17 cellular contexts compared by ENCODE assay signal in genomic region chr12:59689776-59690175, GRCh38.
DNase-seq lines count a peak whose midpoint lies in the region; ATAC-seq and TF ChIP-seq lines count a peak whose summit lies in the region.
"Had no signal": no experiment of that assay in that cellular context is flagged by ENCODE, and none has a peak within 500 bp of the region (broad histone marks: within the 10 kb centered on the region; RNA-seq: fewer than 3 reads in every experiment).

No MANE protein-coding gene starts in this region.

- H3K9me3 Mint-ChIP-seq in activated T-helper 1 cell treated with anti-CD3 and anti-CD28 coated beads, Interleukin-12 subunit alpha, Interleukin-12 subunit beta, Interleukin-2, Interleukin-4 antibody, amounts not matched to agents 30 ng/mL and 10 ng/mL and 1 ng/mL, durations not matched to agents 14 hours and 24 hours and 36 hours, result peaks cover 8% of the 10 kb centered on the region
- H3K9me3 Mint-ChIP-seq in natural killer cell, result peaks cover 2% of the 10 kb centered on the region in 2 donors

- no peaks in the 10 kb centered on the region for H3K79me2 ChIP-seq in smooth muscle cell (ENCODE audit: low read depth)

- no peak overlapping the region for H3K4me3 Mint-ChIP-seq in activated T-helper 1 cell treated with anti-CD3 and anti-CD28 coated beads, Interleukin-12 subunit alpha, Interleukin-12 subunit beta, Interleukin-2, Interleukin-4 antibody, amounts not matched to agents 30 ng/mL and 10 ng/mL and 1 ng/mL, durations not matched to agents 14 hours and 24 hours and 36 hours
- no peak overlapping the region for H3K4me3 Mint-ChIP-seq in natural killer cell
- H3K4me3 Mint-ChIP-seq: B cell; CD4-positive, CD25-positive, alpha-beta regulatory T cell; H9 had no signal

- peaks cover 4% of the 10 kb centered on the region for H3K36me3 Mint-ChIP-seq in activated T-helper 1 cell treated with anti-CD3 and anti-CD28 coated beads, Interleukin-12 subunit alpha, Interleukin-12 subunit beta, Interleukin-2, Interleukin-4 antibody, amounts not matched to agents 30 ng/mL and 10 ng/mL and 1 ng/mL, durations not matched to agents 14 hours and 24 hours and 36 hours (ENCODE audit: low read depth)
- no peaks in the 10 kb centered on the region for H3K36me3 Mint-ChIP-seq in natural killer cell

- H3K27me3 ChIP-seq in smooth muscle cell (ENCODE audit: low read depth), result no peaks in the 10 kb centered on the region

- WGBS in smooth muscle cell (ENCODE audit: low lambda C conversion rate), result 3% methylated on average over 2 of the region's 2 CpGs

- DNase-seq in HCEC 1CT, result peak; percentile 1
- DNase-seq in amniotic epithelial cell (ENCODE audit: low read depth), result peak; percentile 62
- peak; percentile 73 for DNase-seq in islet precursor cell
- DNase-seq in smooth muscle cell (lab: John Stamatoyannopoulos, UW; ENCODE audit: unreplicated experiment), result no peak
- DNase-seq in activated T-helper 1 cell treated with anti-CD3 and anti-CD28 coated beads, Interleukin-12 subunit alpha, Interleukin-12 subunit beta, Interleukin-2, Interleukin-4 antibody, amounts not matched to agents 30 ng/mL and 10 ng/mL and 1 ng/mL, durations not matched to agents 14 hours and 24 hours and 36 hours (ENCODE audit: low spot score), result no peak
- no peak for DNase-seq in natural killer cell
- no peak for DNase-seq in central memory CD4-positive, alpha-beta T cell
- DNase-seq: ACHN; Calu3; CD4-positive, CD25-positive, alpha-beta regulatory T cell; DMS53; H9; NCI-H1417 treated with DMSO at 0.1 percent for 48 hours; NCI-H2029 treated with DMSO at 0.1 percent for 48 hours; NCI-H510A treated with DMSO at 0.1 percent for 48 hours had no signal

- intact Hi-C loops in activated T-helper 1 cell treated with anti-CD3 and anti-CD28 coated beads, Interleukin-12 subunit alpha, Interleukin-12 subunit beta, Interleukin-2, Interleukin-4 antibody, amounts not matched to agents 30 ng/mL and 10 ng/mL and 1 ng/mL, durations not matched to agents 14 hours and 24 hours and 36 hours (cut with micrococcal nuclease), result no loop called here
- intact Hi-C loops in natural killer cell (cut with micrococcal nuclease), result no loop called here

- no peak overlapping the region for H3K9ac ChIP-seq in smooth muscle cell (ENCODE audit: low read depth)

- H3K36me3 ChIP-seq in smooth muscle cell (ENCODE audit: low read depth), result no peaks in the 10 kb centered on the region

- H3K27ac ChIP-seq in smooth muscle cell (ENCODE audit: low read depth), result peak overlapping the region; percentile 50

- H2AFZ ChIP-seq in smooth muscle cell (ENCODE audit: low read depth), result no peak overlapping the region

- H3K27ac Mint-ChIP-seq in activated T-helper 1 cell treated with anti-CD3 and anti-CD28 coated beads, Interleukin-12 subunit alpha, Interleukin-12 subunit beta, Interleukin-2, Interleukin-4 antibody, amounts not matched to agents 30 ng/mL and 10 ng/mL and 1 ng/mL, durations not matched to agents 14 hours and 24 hours and 36 hours, result no peak overlapping the region
- no peak overlapping the region for H3K27ac Mint-ChIP-seq in natural killer cell
- H3K27ac Mint-ChIP-seq: B cell, H9 had no signal

- H3K4me1 Mint-ChIP-seq in activated T-helper 1 cell treated with anti-CD3 and anti-CD28 coated beads, Interleukin-12 subunit alpha, Interleukin-12 subunit beta, Interleukin-2, Interleukin-4 antibody, amounts not matched to agents 30 ng/mL and 10 ng/mL and 1 ng/mL, durations not matched to agents 14 hours and 24 hours and 36 hours (ENCODE audit: low read depth), result no peaks in the 10 kb centered on the region
- peaks cover 11 to 20% of the 10 kb centered on the region in 2 donors for H3K4me1 Mint-ChIP-seq in natural killer cell
- H3K4me1 Mint-ChIP-seq: B cell, H9 had no signal

- H3K9me3 ChIP-seq in smooth muscle cell (replicated peaks; ENCODE audit: low read depth), result no peaks in the 10 kb centered on the region

- peak overlapping the region; percentile 48 for H3K4me2 ChIP-seq in smooth muscle cell

- H4K20me1 ChIP-seq in smooth muscle cell (ENCODE audit: low read depth), result no peaks in the 10 kb centered on the region

- no peak for ATAC-seq in natural killer cell
- ATAC-seq: K562 had no signal

- H3K27me3 Mint-ChIP-seq in activated T-helper 1 cell treated with anti-CD3 and anti-CD28 coated beads, Interleukin-12 subunit alpha, Interleukin-12 subunit beta, Interleukin-2, Interleukin-4 antibody, amounts not matched to agents 30 ng/mL and 10 ng/mL and 1 ng/mL, durations not matched to agents 14 hours and 24 hours and 36 hours (ENCODE audit: insufficient read depth), result no peaks in the 10 kb centered on the region
- no peaks in the 10 kb centered on the region for H3K27me3 Mint-ChIP-seq in natural killer cell (ENCODE audit: low read depth in 2 of 2)
- H3K27me3 Mint-ChIP-seq: B cell; CD4-positive, CD25-positive, alpha-beta regulatory T cell had no signal

- no peak overlapping the region for H3K4me3 ChIP-seq in smooth muscle cell
- H3K4me3 ChIP-seq: K562 had no signal

- H3F3A ChIP-seq in smooth muscle cell (ENCODE audit: low read depth), result no peaks in the 10 kb centered on the region

- TF ChIP-seq CTCF in smooth muscle cell (IDR thresholded peaks at IDR 0.05; ENCODE audit: borderline replicate concordance, insufficient read depth, poor library complexity, severe bottlenecking) (no peak), natural killer cell (IDR thresholded peaks at IDR 0.05) (no peak)

- H3K4me1 ChIP-seq in smooth muscle cell (ENCODE audit: low read depth), result no peaks in the 10 kb centered on the region

Comparison
In these comparisons a context has a peak if more than half of its experiments do, and no peak if none do; other contexts are left out.
1. DNase-seq: peak in HCEC 1CT (single experiment), amniotic epithelial cell (single experiment) and islet precursor cell (single experiment); none in smooth muscle cell (single experiment), activated T-helper 1 cell treated with anti-CD3 and anti-CD28 coated beads, Interleukin-12 subunit alpha, Interleukin-12 subunit beta, Interleukin-2, Interleukin-4 antibody, amounts not matched to agents 30 ng/mL and 10 ng/mL and 1 ng/mL, durations not matched to agents 14 hours and 24 hours and 36 hours (single experiment), natural killer cell (single experiment) and central memory CD4-positive, alpha-beta T cell (single experiment).